In genomic region chr1:233614743-233615521, GRCh38 we compare ENCODE assay signal across 8 cellular contexts. TPM values are rescaled to one million over a fixed set of nuclear protein-coding genes. Genes with fewer than 3 reads are reported as not detected.
A peak's percentile ranks its signal among the peaks of the same experiment; 100 is the strongest.
DNase-seq lines count a peak whose midpoint lies in the region; ATAC-seq, FAIRE-seq and TF ChIP-seq lines count a peak whose summit lies in the region.

No MANE protein-coding gene starts in this region.

- peak; percentile 40 for ATAC-seq in HG02588 (IDR thresholded peaks at IDR 0.05; ENCODE audit: unreplicated experiment)

- TF ChIP-seq CTCF in GM13976 (IDR thresholded peaks at IDR 0.05; ENCODE audit: borderline replicate concordance, control extremely low read depth, extremely low read depth, insufficient read depth, missing control alignments), result no peak
- no peak for TF ChIP-seq CTCF in ascending aorta (IDR thresholded peaks at IDR 0.05)
- TF ChIP-seq CTCF in kidney (IDR thresholded peaks at IDR 0.05; ENCODE audit: borderline replicate concordance, extremely low read depth, insufficient read depth), result no peak
- no peak for TF ChIP-seq CTCF in uterus (IDR thresholded peaks at IDR 0.05)

- no peaks in the 10 kb centered on the region for H3K9me3 ChIP-seq in ascending aorta
- no peaks in the 10 kb centered on the region for H3K9me3 ChIP-seq in kidney (ENCODE audit: control insufficient read depth in 1 of 2, low read length in 2 of 2)
- no peaks in the 10 kb centered on the region for H3K9me3 ChIP-seq in uterus

- no peak for FAIRE-seq in kidney (lab: Jason Lieb, UNC)

- in situ Hi-C loops in GM13976 (cut with MboI; ENCODE audit: low sequenced_read_pairs, unreplicated experiment), result no loop called here
- in situ Hi-C loops in ACHN (cut with HindIII; ENCODE audit: low pct_ligation_motif_present, low pct_unique_long_range_greater_than_20kb, low sequenced_read_pairs), result no loop called here

- H3K4me1 ChIP-seq in ascending aorta, result no peaks in the 10 kb centered on the region
- H3K4me1 ChIP-seq in kidney (ENCODE audit: control insufficient read depth in 1 of 2, insufficient read depth in 1 of 2, low read depth in 1 of 2, low read length in 2 of 2), result no peaks in the 10 kb centered on the region
- no peaks in the 10 kb centered on the region for H3K4me1 ChIP-seq in uterus

- DNase-seq in GM13976 (ENCODE audit: low spot score) (peak; percentile 45), ascending aorta (ENCODE audit: low spot score in 2 of 2) (no peak), kidney (peak; percentile 71), uterus (peak in 1 of 2 donors; percentile 25), ACHN (no peak), hepatic stellate cell (ENCODE audit: low spot score) (no peak)
- DNase-seq in effector CD4-positive, alpha-beta T cell, result no peak

- H3K27me3 ChIP-seq in ascending aorta (no peaks in the 10 kb centered on the region), uterus (no peaks in the 10 kb centered on the region)

- intact Hi-C loops in ascending aorta (cut with DNase I), result loop anchor here (2.0 to 10.0 kb wide), 2 partner anchors 48 to 90 kb away; no protein-coding TSS in a partner anchor
- intact Hi-C loops in kidney (cut with DNase I), result no loop called here
- intact Hi-C loops in uterus (cut with DNase I; ENCODE audit: low total_unique reads), result no loop called here

- peak overlapping the region; percentile 56 to 67 for H3K9ac ChIP-seq in kidney (ENCODE audit: low read length in 2 of 2)

- TF ChIP-seq POLR2A in uterus (IDR thresholded peaks at IDR 0.05), result no peak

- H3K27ac ChIP-seq in ascending aorta (no peak overlapping the region), kidney (ENCODE audit: low read depth in 2 of 2, low read length in 2 of 2) (peak overlapping the region in 1 of 2 donors; percentile 14), uterus (peak overlapping the region; percentile 83 to 87)

- H3K36me3 ChIP-seq in ascending aorta (no peaks in the 10 kb centered on the region), kidney (ENCODE audit: control insufficient read depth in 1 of 2, insufficient read depth in 2 of 2, low read length in 2 of 2) (no peaks in the 10 kb centered on the region), uterus (no peaks in the 10 kb centered on the region)

- peak overlapping the region; percentile 73 to 85 for H3K4me3 ChIP-seq in ascending aorta
- H3K4me3 ChIP-seq in kidney (ENCODE audit: low read length in 2 of 2), result peak overlapping the region; percentile 81 to 85
- peak overlapping the region; percentile 65 to 69 for H3K4me3 ChIP-seq in uterus

RNA-seq across cellular contexts. Expression of gene KCNK1, which starts 1.0 kb away (rescaled TPM):
- total RNA-seq in ascending aorta, result 1.4 TPM
- 10.7 TPM for total RNA-seq in kidney
- 10.0 TPM for polyA plus RNA-seq in kidney (ENCODE audit: insufficient read depth, low read depth, low replicate concordance)
- total RNA-seq in uterus, result 10 to 100 TPM in 2 of 4 donors, 1 to 10 TPM in 2; 1.0 to 17.1 (median 7.9) TPM

Comparison
In these comparisons a context has a peak if more than half of its experiments do, and no peak if none do; other contexts are left out.
1. DNase-seq: peak in GM13976 (single experiment) and kidney (single experiment); none in ascending aorta (0 of 2), effector CD4-positive, alpha-beta T cell (single experiment), ACHN (single experiment) and hepatic stellate cell (single experiment).
2. H3K27ac ChIP-seq: peak in uterus (2 of 2); none in ascending aorta (0 of 2).
3. Peak in every context shown above with its lines, with median percentiles within 50 percentile points of each other: H3K4me3 ChIP-seq.